1 cellular context compared by ENCODE assay signal in the genomic region with DNA sequence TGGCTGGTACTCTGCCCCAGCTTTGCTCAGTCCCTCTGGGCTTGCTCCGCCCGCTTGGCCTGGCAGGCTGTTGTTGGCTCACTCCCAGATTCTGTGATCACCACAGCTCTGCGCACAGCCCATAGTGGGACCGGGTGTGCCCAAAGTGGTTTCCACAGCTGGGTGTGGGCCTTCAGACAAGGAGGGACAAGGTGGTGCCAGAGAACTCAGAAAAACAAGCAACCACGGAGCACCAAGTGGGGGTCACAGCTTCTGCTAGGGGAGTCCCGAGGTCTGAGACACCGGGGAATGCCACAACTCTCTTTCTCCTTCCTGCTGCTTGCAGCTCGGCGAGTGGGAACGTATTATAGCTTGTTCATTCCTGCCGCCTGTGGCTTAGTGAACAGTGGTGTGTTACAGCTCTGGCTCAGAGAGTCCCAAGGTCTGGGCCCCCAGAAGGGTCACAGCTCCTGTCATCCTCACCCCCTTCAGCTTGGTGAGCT.
TF ChIP-seq lines count a peak whose summit lies in the region.

No MANE protein-coding gene starts in this region.

TF ChIP-seq in HCT116, 20 proteins besides CTCF, POLR2A, EP300 and RAD21 (continued from another document):
- TF ChIP-seq, protein P1, sequence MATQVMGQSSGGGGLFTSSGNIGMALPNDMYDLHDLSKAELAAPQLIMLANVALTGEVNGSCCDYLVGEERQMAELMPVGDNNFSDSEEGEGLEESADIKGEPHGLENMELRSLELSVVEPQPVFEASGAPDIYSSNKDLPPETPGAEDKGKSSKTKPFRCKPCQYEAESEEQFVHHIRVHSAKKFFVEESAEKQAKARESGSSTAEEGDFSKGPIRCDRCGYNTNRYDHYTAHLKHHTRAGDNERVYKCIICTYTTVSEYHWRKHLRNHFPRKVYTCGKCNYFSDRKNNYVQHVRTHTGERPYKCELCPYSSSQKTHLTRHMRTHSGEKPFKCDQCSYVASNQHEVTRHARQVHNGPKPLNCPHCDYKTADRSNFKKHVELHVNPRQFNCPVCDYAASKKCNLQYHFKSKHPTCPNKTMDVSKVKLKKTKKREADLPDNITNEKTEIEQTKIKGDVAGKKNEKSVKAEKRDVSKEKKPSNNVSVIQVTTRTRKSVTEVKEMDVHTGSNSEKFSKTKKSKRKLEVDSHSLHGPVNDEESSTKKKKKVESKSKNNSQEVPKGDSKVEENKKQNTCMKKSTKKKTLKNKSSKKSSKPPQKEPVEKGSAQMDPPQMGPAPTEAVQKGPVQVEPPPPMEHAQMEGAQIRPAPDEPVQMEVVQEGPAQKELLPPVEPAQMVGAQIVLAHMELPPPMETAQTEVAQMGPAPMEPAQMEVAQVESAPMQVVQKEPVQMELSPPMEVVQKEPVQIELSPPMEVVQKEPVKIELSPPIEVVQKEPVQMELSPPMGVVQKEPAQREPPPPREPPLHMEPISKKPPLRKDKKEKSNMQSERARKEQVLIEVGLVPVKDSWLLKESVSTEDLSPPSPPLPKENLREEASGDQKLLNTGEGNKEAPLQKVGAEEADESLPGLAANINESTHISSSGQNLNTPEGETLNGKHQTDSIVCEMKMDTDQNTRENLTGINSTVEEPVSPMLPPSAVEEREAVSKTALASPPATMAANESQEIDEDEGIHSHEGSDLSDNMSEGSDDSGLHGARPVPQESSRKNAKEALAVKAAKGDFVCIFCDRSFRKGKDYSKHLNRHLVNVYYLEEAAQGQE (IDR thresholded peaks at IDR 0.05; ENCODE audit: low read depth), result no peak
- TF ChIP-seq JUND (IDR thresholded peaks at IDR 0.05) (no peak), EZH2phosphoT487 (IDR thresholded peaks at IDR 0.05; ENCODE audit: borderline replicate concordance) (no peak), CBX3 (IDR thresholded peaks at IDR 0.05; ENCODE audit: low read depth) (no peak), SIN3A (IDR thresholded peaks at IDR 0.05; ENCODE audit: low read depth) (no peak), FOSL1 (IDR thresholded peaks at IDR 0.05; ENCODE audit: low read depth) (no peak), YY1 (IDR thresholded peaks at IDR 0.05; ENCODE audit: extremely low read depth, insufficient replicate concordance, low read depth, low read length) (no peak), SP1 (IDR thresholded peaks at IDR 0.05; ENCODE audit: low read depth) (no peak), ZFX (IDR thresholded peaks at IDR 0.05) (no peak)
- TF ChIP-seq, protein P2, sequence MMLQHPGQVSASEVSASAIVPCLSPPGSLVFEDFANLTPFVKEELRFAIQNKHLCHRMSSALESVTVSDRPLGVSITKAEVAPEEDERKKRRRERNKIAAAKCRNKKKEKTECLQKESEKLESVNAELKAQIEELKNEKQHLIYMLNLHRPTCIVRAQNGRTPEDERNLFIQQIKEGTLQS (IDR thresholded peaks at IDR 0.05), result no peak
- TF ChIP-seq, protein P3, sequence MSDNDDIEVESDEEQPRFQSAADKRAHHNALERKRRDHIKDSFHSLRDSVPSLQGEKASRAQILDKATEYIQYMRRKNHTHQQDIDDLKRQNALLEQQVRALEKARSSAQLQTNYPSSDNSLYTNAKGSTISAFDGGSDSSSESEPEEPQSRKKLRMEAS (IDR thresholded peaks at IDR 0.05), result no peak
